Comparison of ENCODE assay signal across 8 cellular contexts in the genomic region with DNA sequence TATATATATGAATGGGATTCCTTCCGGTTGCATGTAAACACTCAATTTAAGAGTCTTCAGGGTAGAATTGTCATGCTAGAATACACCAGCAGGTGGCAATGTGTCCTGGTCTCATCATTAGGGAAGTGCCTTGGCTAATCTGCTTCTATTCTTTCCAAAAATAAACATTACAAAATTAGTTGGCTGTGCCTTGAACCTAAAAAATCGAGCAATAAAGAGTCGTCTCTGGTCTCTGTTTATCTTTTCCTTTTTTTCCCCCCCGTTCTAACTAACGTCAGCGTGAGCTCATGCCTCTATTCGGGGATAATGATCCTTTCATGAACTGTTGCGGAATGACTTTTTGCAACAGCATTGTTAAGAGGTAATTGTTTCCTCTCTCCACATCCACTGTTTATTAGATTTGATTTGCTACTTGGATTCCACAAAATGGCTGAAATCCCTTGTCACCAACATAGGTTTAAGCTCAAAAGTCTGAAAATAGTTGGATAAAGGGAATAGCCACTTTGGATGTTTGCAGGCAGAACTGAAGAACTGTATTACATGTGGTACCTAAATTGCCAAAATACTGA. TPM values are rescaled to one million over a fixed set of nuclear protein-coding genes. Genes with fewer than 3 reads are reported as not detected.
DNase-seq lines count a peak whose midpoint lies in the region; ATAC-seq and TF ChIP-seq lines count a peak whose summit lies in the region.

No MANE protein-coding gene starts in this region.

- no peaks in the 10 kb centered on the region for H3K27me3 ChIP-seq in endodermal cell (ENCODE audit: control insufficient read depth, insufficient read depth, low read length, poor library complexity, severe bottlenecking)

- H3K4me1 ChIP-seq in endodermal cell (ENCODE audit: control insufficient read depth, insufficient read depth, low read length), result peaks cover 10% of the 10 kb centered on the region
- peaks cover 30% of the 10 kb centered on the region for H3K4me1 ChIP-seq in mesodermal cell (ENCODE audit: control insufficient read depth, insufficient read depth, low read length, poor library complexity, severe bottlenecking)

- peaks cover 13% of the 10 kb centered on the region for H3K36me3 ChIP-seq in endodermal cell (ENCODE audit: control insufficient read depth, insufficient read depth, low read length)
- H3K36me3 ChIP-seq in mesodermal cell (ENCODE audit: control insufficient read depth, insufficient read depth, low read length), result peaks cover 16% of the 10 kb centered on the region

- H3K27ac Mint-ChIP-seq in activated CD4-positive, alpha-beta T cell treated with anti-CD3 and anti-CD28 coated beads, Interleukin-2, amount 10 ng/mL, durations not matched to agents 7 days and 5 days, result no peak overlapping the region
- no peak overlapping the region for H3K27ac Mint-ChIP-seq in endodermal cell
- H3K27ac Mint-ChIP-seq in stimulated activated naive B cell treated with anti-CD40 and anti-IgM and Interleukin-4, amounts not matched to agents 10 μg/mL and 1 μg/mL and 100 μg/mL, for 72 hours, result no peak overlapping the region

- ATAC-seq in HG02885 (IDR thresholded peaks at IDR 0.05; ENCODE audit: poor library complexity, unreplicated experiment) (peak; percentile 32), HG03025 (IDR thresholded peaks at IDR 0.05; ENCODE audit: low FRiP score, unreplicated experiment) (no peak)
- peak; percentile 22 to 28 for ATAC-seq in stimulated activated naive B cell treated with anti-CD40 and anti-IgM and Interleukin-4, amounts not matched to agents 10 μg/mL and 1 μg/mL and 100 μg/mL, for 72 hours (replicated peaks)

- H3K9me3 Mint-ChIP-seq in activated CD4-positive, alpha-beta T cell treated with anti-CD3 and anti-CD28 coated beads, Interleukin-2, amount 10 ng/mL, durations not matched to agents 7 days and 5 days, result no peaks in the 10 kb centered on the region
- H3K9me3 Mint-ChIP-seq in endodermal cell, result no peaks in the 10 kb centered on the region
- no peaks in the 10 kb centered on the region for H3K9me3 Mint-ChIP-seq in stimulated activated naive B cell treated with anti-CD40 and anti-IgM and Interleukin-4, amounts not matched to agents 10 μg/mL and 1 μg/mL and 100 μg/mL, for 72 hours

- H3K4me3 Mint-ChIP-seq in activated CD4-positive, alpha-beta T cell treated with anti-CD3 and anti-CD28 coated beads, Interleukin-2, amount 10 ng/mL, durations not matched to agents 7 days and 5 days, result peak overlapping the region; percentile 51
- peak overlapping the region; percentile 99 for H3K4me3 Mint-ChIP-seq in endodermal cell
- peak overlapping the region; percentile 66 to 93 for H3K4me3 Mint-ChIP-seq in stimulated activated naive B cell treated with anti-CD40 and anti-IgM and Interleukin-4, amounts not matched to agents 10 μg/mL and 1 μg/mL and 100 μg/mL, for 72 hours

- POLR2A ChIA-PET in activated CD4-positive, alpha-beta T cell treated with anti-CD3 and anti-CD28 coated beads, Interleukin-2, amount 10 ng/mL, durations not matched to agents 7 days and 5 days (lab: Charles Lee), result no interaction called here

- H3K27me3 Mint-ChIP-seq in activated CD4-positive, alpha-beta T cell treated with anti-CD3 and anti-CD28 coated beads, Interleukin-2, amount 10 ng/mL, durations not matched to agents 7 days and 5 days, result peaks cover 65% of the 10 kb centered on the region
- H3K27me3 Mint-ChIP-seq in endodermal cell (ENCODE audit: insufficient read depth), result no peaks in the 10 kb centered on the region
- peaks cover 36 to 48% of the 10 kb centered on the region in 2 donors for H3K27me3 Mint-ChIP-seq in stimulated activated naive B cell treated with anti-CD40 and anti-IgM and Interleukin-4, amounts not matched to agents 10 μg/mL and 1 μg/mL and 100 μg/mL, for 72 hours

- H3K4me1 Mint-ChIP-seq in activated CD4-positive, alpha-beta T cell treated with anti-CD3 and anti-CD28 coated beads, Interleukin-2, amount 10 ng/mL, durations not matched to agents 7 days and 5 days, result peaks cover 31% of the 10 kb centered on the region
- peaks cover 31% of the 10 kb centered on the region for H3K4me1 Mint-ChIP-seq in endodermal cell
- peaks cover 16 to 29% of the 10 kb centered on the region in 2 donors for H3K4me1 Mint-ChIP-seq in stimulated activated naive B cell treated with anti-CD40 and anti-IgM and Interleukin-4, amounts not matched to agents 10 μg/mL and 1 μg/mL and 100 μg/mL, for 72 hours

- TF ChIP-seq CTCF in endodermal cell (conservative IDR thresholded peaks at IDR 0.05), result peak; percentile 83

- no peaks in the 10 kb centered on the region for H3K9me3 ChIP-seq in endodermal cell (ENCODE audit: control insufficient read depth, low read length)
- no peaks in the 10 kb centered on the region for H3K9me3 ChIP-seq in mesodermal cell (ENCODE audit: control insufficient read depth, low read length)

- no peak overlapping the region for H3K27ac ChIP-seq in endodermal cell (ENCODE audit: low read depth, low read length)
- H3K27ac ChIP-seq in mesodermal cell (ENCODE audit: low read depth, low read length, severe bottlenecking), result peak overlapping the region; percentile 78

- H3K4me3 ChIP-seq in endodermal cell (ENCODE audit: low read length) (peak overlapping the region; percentile 81), mesodermal cell (ENCODE audit: extremely low read depth, insufficient read depth, low read length, poor library complexity, severe bottlenecking) (peak overlapping the region; percentile 94)

- CTCF ChIA-PET in activated CD4-positive, alpha-beta T cell treated with anti-CD3 and anti-CD28 coated beads, Interleukin-2, amount 10 ng/mL, durations not matched to agents 7 days and 5 days (lab: Charles Lee), result interaction anchor here (0.6 to 1.3 kb wide), 7 partner anchors 8 to 673 kb away, joined by 3 to 5 read pairs (median 3); no protein-coding TSS in a partner anchor

- peak overlapping the region; percentile 49 for H3K9ac ChIP-seq in endodermal cell (ENCODE audit: extremely low read depth, low read length, poor library complexity, severe bottlenecking)

- 0 to 14% methylated on average over 3 to 8 of the region's 8 CpGs for WGBS in endodermal cell (ENCODE audit: insufficient coverage in 1 of 2, insufficient read length in 1 of 2), 2 experiments
- 0 to 3% methylated on average over 2 to 5 of the region's 8 CpGs for WGBS in mesodermal cell (ENCODE audit: insufficient coverage in 2 of 2), 2 experiments

- H3K36me3 Mint-ChIP-seq in activated CD4-positive, alpha-beta T cell treated with anti-CD3 and anti-CD28 coated beads, Interleukin-2, amount 10 ng/mL, durations not matched to agents 7 days and 5 days (ENCODE audit: low read depth), result no peaks in the 10 kb centered on the region
- H3K36me3 Mint-ChIP-seq in endodermal cell (ENCODE audit: low read depth), result peaks cover 7% of the 10 kb centered on the region
- peaks cover 3 to 4% of the 10 kb centered on the region in 2 donors for H3K36me3 Mint-ChIP-seq in stimulated activated naive B cell treated with anti-CD40 and anti-IgM and Interleukin-4, amounts not matched to agents 10 μg/mL and 1 μg/mL and 100 μg/mL, for 72 hours

- DNase-seq in COLO668 (lab: John Stamatoyannopoulos, UW; ENCODE audit: unreplicated experiment) (peak; percentile 67), NCI-H526 (lab: John Stamatoyannopoulos, UW) (peak; percentile 85 to 95), endodermal cell (peak; percentile 77)
- DNase-seq in activated CD4-positive, alpha-beta T cell treated with anti-CD3 and anti-CD28 coated beads, Interleukin-2, amount 10 ng/mL, durations not matched to agents 7 days and 5 days, result peak; percentile 73
- DNase-seq in stimulated activated naive B cell treated with anti-CD40 and anti-IgM and Interleukin-4, amounts not matched to agents 10 μg/mL and 1 μg/mL and 100 μg/mL, for 72 hours, result peak; percentile 47

RNA-seq across cellular contexts. Expression of a gene that starts 1.2 kb away (rescaled TPM):
- 1 to 10 TPM; 8.1 to 9.2 TPM for total RNA-seq in activated CD4-positive, alpha-beta T cell treated with anti-CD3 and anti-CD28 coated beads, Interleukin-2, amount 10 ng/mL, durations not matched to agents 7 days and 5 days
- 10 to 100 TPM; 35.3 to 38.7 TPM for total RNA-seq in endodermal cell
- 29.4 TPM for polyA plus RNA-seq in endodermal cell (2013, experiment 1 of 2)
- 30.8 TPM for polyA plus RNA-seq in endodermal cell (2013, experiment 2 of 2)
- 43.3 TPM for polyA plus RNA-seq in mesodermal cell (2013, experiment 1 of 2)
- 40.8 TPM for polyA plus RNA-seq in mesodermal cell (2013, experiment 2 of 2)

RNA-seq across cellular contexts. Expression of a gene that starts 9.9 kb away (rescaled TPM):
- under 1 TPM; 0.19 to 0.42 TPM for total RNA-seq in activated CD4-positive, alpha-beta T cell treated with anti-CD3 and anti-CD28 coated beads, Interleukin-2, amount 10 ng/mL, durations not matched to agents 7 days and 5 days
- 10 to 100 TPM; 13.8 to 20.1 TPM for total RNA-seq in endodermal cell
- polyA plus RNA-seq in endodermal cell (2013, experiment 1 of 2), result 16.0 TPM
- polyA plus RNA-seq in endodermal cell (2013, experiment 2 of 2), result 15.0 TPM
- 14.9 TPM for polyA plus RNA-seq in mesodermal cell (2013, experiment 1 of 2)
- polyA plus RNA-seq in mesodermal cell (2013, experiment 2 of 2), result 11.5 TPM

Comparison
In these comparisons a context has a peak if more than half of its experiments do, and no peak if none do; other contexts are left out.
1. RNA of a gene that starts 9.9 kb away (total RNA-seq): 13.8 to 20.1 TPM in endodermal cell; 0.19 to 0.42 TPM in activated CD4-positive, alpha-beta T cell treated with anti-CD3 and anti-CD28 coated beads, Interleukin-2, amount 10 ng/mL, durations not matched to agents 7 days and 5 days; every median in the first group is over 10 times any median in the second.
2. Peak in every context shown above with its lines, with median percentiles within 50 percentile points of each other: DNase-seq and H3K4me3 Mint-ChIP-seq.